11 cellular contexts compared by ENCODE assay signal in the genomic region with DNA sequence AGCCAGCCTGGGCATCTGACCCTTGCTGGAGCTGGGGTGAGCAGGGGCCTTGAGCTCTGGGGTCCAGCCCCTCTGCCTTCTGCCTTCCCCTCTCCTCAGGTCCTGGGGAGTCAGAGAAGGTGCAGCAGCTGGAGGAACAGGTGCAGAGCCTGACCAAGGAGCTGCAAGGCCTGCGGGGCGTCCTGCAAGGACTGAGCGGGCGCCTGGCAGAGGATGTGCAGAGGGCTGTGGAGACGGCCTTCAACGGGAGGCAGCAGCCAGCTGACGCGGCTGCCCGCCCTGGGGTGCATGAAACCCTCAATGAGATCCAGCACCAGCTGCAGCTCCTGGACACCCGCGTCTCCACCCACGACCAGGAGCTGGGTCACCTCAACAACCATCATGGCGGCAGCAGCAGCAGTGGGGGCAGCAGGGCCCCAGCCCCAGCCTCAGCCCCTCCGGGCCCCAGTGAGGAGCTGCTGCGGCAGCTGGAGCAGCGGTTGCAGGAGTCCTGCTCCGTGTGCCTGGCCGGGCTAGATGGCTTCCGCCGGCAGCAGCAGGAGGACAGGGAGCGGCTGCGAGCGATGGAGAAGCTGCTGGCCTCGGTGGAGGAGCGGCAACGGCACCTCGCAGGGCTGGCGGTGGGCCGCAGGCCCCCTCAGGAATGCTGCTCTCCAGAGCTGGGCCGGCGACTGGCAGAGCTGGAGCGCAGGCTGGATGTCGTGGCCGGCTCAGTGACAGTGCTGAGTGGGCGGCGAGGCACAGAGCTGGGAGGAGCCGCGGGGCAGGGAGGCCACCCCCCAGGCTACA. TPM values are rescaled to one million over a fixed set of nuclear protein-coding genes. Genes with fewer than 3 reads are reported as not detected.
DNase-seq lines count a peak whose midpoint lies in the region; ATAC-seq and TF ChIP-seq lines count a peak whose summit lies in the region.
"Had no signal": no experiment of that assay in that cellular context is flagged by ENCODE, and none has a peak within 500 bp of the region (broad histone marks: within the 10 kb centered on the region; RNA-seq: fewer than 3 reads in every experiment).

No MANE protein-coding gene starts in this region.

- no peaks in the 10 kb centered on the region for H3K36me3 Mint-ChIP-seq in activated naive CD8-positive, alpha-beta T cell treated with anti-CD3 and anti-CD28 coated beads for 36 hours
- no peaks in the 10 kb centered on the region for H3K36me3 Mint-ChIP-seq in naive thymus-derived CD4-positive, alpha-beta T cell

- H3K27ac Mint-ChIP-seq in activated naive CD8-positive, alpha-beta T cell treated with anti-CD3 and anti-CD28 coated beads for 36 hours, result peak overlapping the region; percentile 96
- H3K27ac Mint-ChIP-seq in naive thymus-derived CD4-positive, alpha-beta T cell, result peak overlapping the region in 6 of 9 donors; percentile 95 to 98 (median 97)

- H2AFZ ChIP-seq in Karpas-422 (ENCODE audit: low read length), result no peak overlapping the region

- peaks cover 22% of the 10 kb centered on the region for H3K36me3 ChIP-seq in BE2C
- H3K36me3 ChIP-seq in Karpas-422 (ENCODE audit: insufficient read depth, low read length), result no peaks in the 10 kb centered on the region
- no peaks in the 10 kb centered on the region for H3K36me3 ChIP-seq in naive thymus-derived CD4-positive, alpha-beta T cell (ENCODE audit: control insufficient read depth in 2 of 3, insufficient read depth in 3 of 3, low read length in 3 of 3)
- H3K36me3 ChIP-seq in body of pancreas (replicated peaks in 1 of 2; ENCODE audit: insufficient read depth in 1 of 2, low read depth in 2 of 2), result no peaks in the 10 kb centered on the region

- peaks cover 24% of the 10 kb centered on the region for H3K4me1 Mint-ChIP-seq in activated naive CD8-positive, alpha-beta T cell treated with anti-CD3 and anti-CD28 coated beads for 36 hours
- H3K4me1 Mint-ChIP-seq in naive thymus-derived CD4-positive, alpha-beta T cell, result peaks cover 19 to 44% (median 29%) of the 10 kb centered on the region in 7 donors

- H3K4me3 Mint-ChIP-seq in activated naive CD8-positive, alpha-beta T cell treated with anti-CD3 and anti-CD28 coated beads for 36 hours, result peak overlapping the region; percentile 76
- peak overlapping the region in 6 of 10 donors; percentile 81 to 96 (median 86) for H3K4me3 Mint-ChIP-seq in naive thymus-derived CD4-positive, alpha-beta T cell

- CTCF ChIA-PET in naive thymus-derived CD4-positive, alpha-beta T cell (lab: Charles Lee), result interaction anchor here (0.6 to 1.6 kb wide), 7 partner anchors 11 to 221 kb away, joined by 3 to 5 read pairs (median 4); partner anchors contain the start of gene OST4

- H3K27me3 Mint-ChIP-seq in activated naive CD8-positive, alpha-beta T cell treated with anti-CD3 and anti-CD28 coated beads for 36 hours, result no peaks in the 10 kb centered on the region
- no peaks in the 10 kb centered on the region for H3K27me3 Mint-ChIP-seq in naive thymus-derived CD4-positive, alpha-beta T cell

- POLR2A ChIA-PET in naive thymus-derived CD4-positive, alpha-beta T cell (lab: Charles Lee), result interaction anchor here (0.8 to 12.0 kb wide), 10 partner anchors 8 to 274 kb away, joined by 3 to 134 read pairs (median 7); partner anchors contain the start of genes AGBL5, ATRAID, GTF3C2 and OST4

- TF ChIP-seq POLR2A in body of pancreas (IDR thresholded peaks at IDR 0.05), result no peak

- no peaks in the 10 kb centered on the region for H4K20me1 ChIP-seq in Karpas-422 (ENCODE audit: insufficient read depth, low read depth, low read length)

- H3K4me1 ChIP-seq in BE2C (peaks cover 22% of the 10 kb centered on the region), Karpas-422 (ENCODE audit: low read length) (peaks cover 32% of the 10 kb centered on the region), body of pancreas (peaks cover 34% of the 10 kb centered on the region)
- peaks cover 21 to 22% of the 10 kb centered on the region in 2 donors for H3K4me1 ChIP-seq in naive thymus-derived CD4-positive, alpha-beta T cell (ENCODE audit: control insufficient read depth in 2 of 2, insufficient read depth in 2 of 2, low read length in 2 of 2)

- H3K27ac ChIP-seq in Karpas-422 (ENCODE audit: low read length) (no peak overlapping the region), body of pancreas (peak overlapping the region in 2 of 4 donors; percentile 89 to 90)
- H3K27ac ChIP-seq in naive thymus-derived CD4-positive, alpha-beta T cell (ENCODE audit: low read depth, low read length), result peak overlapping the region; percentile 69

- no peaks in the 10 kb centered on the region for H3K9me3 Mint-ChIP-seq in activated naive CD8-positive, alpha-beta T cell treated with anti-CD3 and anti-CD28 coated beads for 36 hours
- no peaks in the 10 kb centered on the region for H3K9me3 Mint-ChIP-seq in naive thymus-derived CD4-positive, alpha-beta T cell

- H3K9me2 ChIP-seq in Karpas-422 (replicated peaks; ENCODE audit: insufficient read depth, low read length), result no peaks in the 10 kb centered on the region

- H3K4me3 ChIP-seq in BE2C (ENCODE audit: low read depth, low read length) (peak overlapping the region; percentile 41; the same call in 1 of the 2 replicates), Karpas-422 (ENCODE audit: low read length) (peak overlapping the region; percentile 47; the same call in 1 of the 2 replicates), body of pancreas (no peak overlapping the region)
- peak overlapping the region; percentile 48 for H3K4me3 ChIP-seq in naive thymus-derived CD4-positive, alpha-beta T cell (ENCODE audit: low read length)

- peak overlapping the region; percentile 54 for H3K4me2 ChIP-seq in Karpas-422 (ENCODE audit: low read depth, low read length, poor library complexity, severe bottlenecking)

- H3K79me2 ChIP-seq in Karpas-422 (ENCODE audit: low read length), result no peaks in the 10 kb centered on the region

- intact Hi-C loops in naive thymus-derived CD4-positive, alpha-beta T cell (cut with micrococcal nuclease), result loop anchor here (1.0 to 10.0 kb wide), 10 partner anchors 11 to 403 kb away; partner anchors contain the start of genes ATRAID (in 2 of the 2), EIF2B4 (in 2 of the 2), OST4 (in 2 of the 2) and SLC5A6 (in 2 of the 2)
- intact Hi-C loops in body of pancreas (cut with DNase I), result no loop called here

- no peaks in the 10 kb centered on the region for H3K9me3 ChIP-seq in BE2C
- H3K9me3 ChIP-seq in Karpas-422 (ENCODE audit: low read length), result no peaks in the 10 kb centered on the region
- H3K9me3 ChIP-seq in naive thymus-derived CD4-positive, alpha-beta T cell (ENCODE audit: control insufficient read depth in 2 of 3, low read length in 3 of 3), result no peaks in the 10 kb centered on the region
- no peaks in the 10 kb centered on the region for H3K9me3 ChIP-seq in body of pancreas
- H3K9me3 ChIP-seq: Caco-2 had no signal

- 84 to 86% methylated on average over 5 to 33 of the region's 38 CpGs for WGBS in body of pancreas, 2 donors

- peak overlapping the region; percentile 53 for H3K9ac ChIP-seq in Karpas-422 (ENCODE audit: low read length)

- no peak for DNase-seq in BE2C
- DNase-seq in Karpas-422, result no peak
- DNase-seq in activated naive CD8-positive, alpha-beta T cell treated with anti-CD3 and anti-CD28 coated beads for 36 hours, result no peak
- no peak for DNase-seq in naive thymus-derived CD4-positive, alpha-beta T cell
- no peak for DNase-seq in NCI-H82 (lab: John Stamatoyannopoulos, UW)
- no peak for DNase-seq in body of pancreas
- DNase-seq in NCI-H187 treated with DMSO at 0.1 percent for 48 hours (lab: John Stamatoyannopoulos, UW), result no peak
- DNase-seq in dedifferentiated amniotic fluid mesenchymal stem cell (ENCODE audit: extremely low spot score), result no peak
- DNase-seq: Caco-2; effector CD4-positive, alpha-beta T cell; stimulated activated CD4-positive, alpha-beta T cell treated with anti-CD3 and anti-CD28 coated beads, Interleukin-4, amount 100 ng/mL, for 1 hour had no signal

- ATAC-seq in naive thymus-derived CD4-positive, alpha-beta T cell, result no peak
- ATAC-seq in body of pancreas, result no peak

- no peak for TF ChIP-seq CTCF in BE2C (IDR thresholded peaks at IDR 0.05; ENCODE audit: low read depth, low read length)
- TF ChIP-seq CTCF in body of pancreas (IDR thresholded peaks at IDR 0.05), result no peak

- H3K27me3 ChIP-seq in BE2C (no peaks in the 10 kb centered on the region), Karpas-422 (ENCODE audit: low read length) (no peaks in the 10 kb centered on the region), body of pancreas (no peaks in the 10 kb centered on the region)
- H3K27me3 ChIP-seq in naive thymus-derived CD4-positive, alpha-beta T cell (ENCODE audit: control insufficient read depth in 2 of 2, insufficient read depth in 2 of 2, low read length in 2 of 2), result no peaks in the 10 kb centered on the region

RNA-seq across cellular contexts. Expression of gene EMILIN1, which starts 3.8 kb away (rescaled TPM):
- polyA plus RNA-seq in BE2C (2012; ENCODE audit: insufficient read depth, insufficient read length, low read depth), result 295 TPM
- 0.47 TPM in 1 of 2 replicates, not detected in the other for total RNA-seq in Karpas-422 (2014; rRNA removed; shearing (Covaris generic); ENCODE audit: low replicate concordance)
- under 1 TPM; 0.62 to 0.76 TPM for total RNA-seq in activated naive CD8-positive, alpha-beta T cell treated with anti-CD3 and anti-CD28 coated beads for 36 hours
- total RNA-seq in naive thymus-derived CD4-positive, alpha-beta T cell, result 1 to 10 TPM in 1 of 5 experiments, under 1 TPM in 4; 0.35 to 1.4 (median 0.61) TPM
- 1 to 10 TPM in 1 of 2 donors, under 1 TPM in 1; 0.89 to 1.1 TPM for polyA plus RNA-seq in naive thymus-derived CD4-positive, alpha-beta T cell
- total RNA-seq in body of pancreas, result 10 to 100 TPM; 21.8 to 24.1 TPM

RNA-seq across cellular contexts. Expression of gene KHK, which starts 4.4 kb away (rescaled TPM):
- polyA plus RNA-seq in BE2C (2012; ENCODE audit: insufficient read depth, insufficient read length, low read depth), result 9.2 TPM
- total RNA-seq in Karpas-422 (2014; rRNA removed; shearing (Covaris generic); ENCODE audit: low replicate concordance), result 3.5 and 4.1 TPM in 2 replicates
- 10 to 100 TPM; 12.6 to 12.8 TPM for total RNA-seq in activated naive CD8-positive, alpha-beta T cell treated with anti-CD3 and anti-CD28 coated beads for 36 hours
- 10 to 100 TPM in 1 of 5 experiments, 1 to 10 TPM in 4; 5.8 to 13.8 (median 6.2) TPM for total RNA-seq in naive thymus-derived CD4-positive, alpha-beta T cell
- polyA plus RNA-seq in naive thymus-derived CD4-positive, alpha-beta T cell, result 1 to 10 TPM; 7.6 to 8.8 TPM
- total RNA-seq in body of pancreas, result 1 to 10 TPM; 4.2 to 7.3 TPM

RNA-seq across cellular contexts. Expression of gene OST4, which starts 10.7 kb away (rescaled TPM):
- polyA plus RNA-seq in BE2C (2012; ENCODE audit: insufficient read depth, insufficient read length, low read depth), result 1,823 TPM
- total RNA-seq in Karpas-422 (2014; rRNA removed; shearing (Covaris generic); ENCODE audit: low replicate concordance), result 201 and 402 TPM in 2 replicates
- total RNA-seq in activated naive CD8-positive, alpha-beta T cell treated with anti-CD3 and anti-CD28 coated beads for 36 hours, result 100 to 1,000 TPM; 282 to 290 TPM
- total RNA-seq in naive thymus-derived CD4-positive, alpha-beta T cell, result 100 to 1,000 TPM; 241 to 398 (median 263) TPM
- 100 to 1,000 TPM; 747 to 884 TPM for polyA plus RNA-seq in naive thymus-derived CD4-positive, alpha-beta T cell
- total RNA-seq in body of pancreas, result 100 to 1,000 TPM; 103 to 129 TPM

RNA-seq across cellular contexts. Expression of gene AGBL5, which starts 30.7 kb away (rescaled TPM):
- polyA plus RNA-seq in BE2C (2012; ENCODE audit: insufficient read depth, insufficient read length, low read depth), result 40.9 TPM
- total RNA-seq in Karpas-422 (2014; rRNA removed; shearing (Covaris generic); ENCODE audit: low replicate concordance), result 30.0 and 35.7 TPM in 2 replicates
- total RNA-seq in activated naive CD8-positive, alpha-beta T cell treated with anti-CD3 and anti-CD28 coated beads for 36 hours, result 10 to 100 TPM; 14.8 to 15.2 TPM
- total RNA-seq in naive thymus-derived CD4-positive, alpha-beta T cell, result 10 to 100 TPM in 4 of 5 experiments, 1 to 10 TPM in 1; 7.6 to 15.7 (median 12.4) TPM
- polyA plus RNA-seq in naive thymus-derived CD4-positive, alpha-beta T cell, result 10 to 100 TPM in 1 of 2 donors, 1 to 10 TPM in 1; 8.0 to 10.4 TPM
- 10 to 100 TPM in 1 of 2 donors, 1 to 10 TPM in 1; 5.6 to 12.2 TPM for total RNA-seq in body of pancreas

RNA-seq across cellular contexts. Expression of gene CGREF1, which starts 36.8 kb away (rescaled TPM):
- 72.7 TPM for polyA plus RNA-seq in BE2C (2012; ENCODE audit: insufficient read depth, insufficient read length, low read depth)
- not detected in 2 replicates for total RNA-seq in Karpas-422 (2014; rRNA removed; shearing (Covaris generic); ENCODE audit: low replicate concordance)
- 1 to 10 TPM; 8.8 to 9.8 TPM for total RNA-seq in activated naive CD8-positive, alpha-beta T cell treated with anti-CD3 and anti-CD28 coated beads for 36 hours
- total RNA-seq in naive thymus-derived CD4-positive, alpha-beta T cell, result 1 to 10 TPM in 1 of 5 experiments, under 1 TPM in 3, not detected in 1; 0.34 to 3.5 (median 0.54) TPM
- polyA plus RNA-seq in naive thymus-derived CD4-positive, alpha-beta T cell, result under 1 TPM; 0.45 to 0.50 TPM
- 1 to 10 TPM; 1.0 to 3.0 TPM for total RNA-seq in body of pancreas

Comparison
In these comparisons a context has a peak if more than half of its experiments do, and no peak if none do; other contexts are left out.
1. H3K4me3 ChIP-seq: peak in BE2C (single experiment), Karpas-422 (single experiment) and naive thymus-derived CD4-positive, alpha-beta T cell (single experiment); none in body of pancreas (0 of 2).
2. RNA of gene EMILIN1, which starts 3.8 kb away (total RNA-seq): 21.8 to 24.1 TPM in body of pancreas; 0.62 to 0.76 TPM in activated naive CD8-positive, alpha-beta T cell treated with anti-CD3 and anti-CD28 coated beads for 36 hours, 0.35 to 1.4 TPM in naive thymus-derived CD4-positive, alpha-beta T cell and 0.47 TPM in Karpas-422; every median in the first group is over 4 times any median in the second.